15 cellular contexts compared by ENCODE assay signal in the genomic region with DNA sequence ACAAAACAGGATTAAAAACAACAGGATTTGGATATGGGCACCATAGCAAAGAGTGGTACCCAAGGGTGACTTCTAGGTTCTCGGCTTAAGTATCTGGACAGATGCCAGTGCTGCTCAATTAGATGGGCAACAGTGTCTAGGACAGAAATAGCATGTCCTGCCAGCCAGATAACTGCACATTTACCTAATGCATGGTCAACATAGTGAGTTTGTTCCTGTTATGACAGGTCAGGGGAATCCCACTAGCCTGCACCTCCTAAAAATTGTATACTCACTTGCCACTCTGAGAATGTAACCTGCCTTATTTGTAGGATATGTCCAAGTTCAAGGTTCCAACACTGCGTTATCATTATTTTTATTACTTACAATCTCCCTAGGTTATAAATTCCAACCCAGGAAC.
A peak's percentile ranks its signal among the peaks of the same experiment; 100 is the strongest.
DNase-seq lines count a peak whose midpoint lies in the region; ATAC-seq and TF ChIP-seq lines count a peak whose summit lies in the region.
"Had no signal": no experiment of that assay in that cellular context is flagged by ENCODE, and none has a peak within 500 bp of the region (broad histone marks: within the 10 kb centered on the region; RNA-seq: fewer than 3 reads in every experiment).

No MANE protein-coding gene starts in this region.

- H3K9me3 Mint-ChIP-seq in GM23338 = no peaks in the 10 kb centered on the region
- H3K9me3 Mint-ChIP-seq: activated T-cell treated with anti-CD3 and anti-CD28 coated beads, Interleukin-2, amount 50 U/mL, for 24 hours; stimulated activated naive CD8-positive, alpha-beta T cell treated with anti-CD3 and anti-CD28 coated beads, Interleukin-15, Interleukin-2, amounts not matched to agents 100 ng/mL and 50 ng/mL, for 24 hours had no signal

- TF ChIP-seq CTCF in GM23338 (conservative IDR thresholded peaks at IDR 0.05; ENCODE audit: low read depth in 2 of 2) = no peak

- H3F3A ChIP-seq in GM23338 (replicated peaks; ENCODE audit: low read depth) = no peaks in the 10 kb centered on the region

- H3K4me2 ChIP-seq in GM23338 = no peak overlapping the region

- H2AFZ ChIP-seq in GM23338 = no peak overlapping the region; the same call in 1 of the 2 replicates

- H3K36me3 ChIP-seq in GM23338 (ENCODE audit: insufficient read depth) = no peaks in the 10 kb centered on the region
- H3K36me3 ChIP-seq: HAP-1 had no signal

- no peak overlapping the region for H3K4me3 ChIP-seq in GM23338
- H3K4me3 ChIP-seq: HAP-1, K562 had no signal

- H3K4me3 Mint-ChIP-seq in GM23338 = no peak overlapping the region
- H3K4me3 Mint-ChIP-seq: activated T-cell treated with anti-CD3 and anti-CD28 coated beads, Interleukin-2, amount 50 U/mL, for 24 hours; stimulated activated naive CD8-positive, alpha-beta T cell treated with anti-CD3 and anti-CD28 coated beads, Interleukin-15, Interleukin-2, amounts not matched to agents 100 ng/mL and 50 ng/mL, for 24 hours had no signal

- no peaks in the 10 kb centered on the region for H3K27me3 ChIP-seq in GM23338 (ENCODE audit: insufficient read depth)

- H3K27ac Mint-ChIP-seq in GM23338 = no peak overlapping the region
- H3K27ac Mint-ChIP-seq: activated T-cell treated with anti-CD3 and anti-CD28 coated beads, Interleukin-2, amount 50 U/mL, for 24 hours had no signal

- H3K9me2 ChIP-seq in GM23338 (ENCODE audit: insufficient read depth) = no peaks in the 10 kb centered on the region

- peaks cover 15% of the 10 kb centered on the region for H3K4me1 ChIP-seq in GM23338 (ENCODE audit: insufficient read depth)
- H3K4me1 ChIP-seq: HAP-1 had no signal

- H3K27ac ChIP-seq in GM23338 (ENCODE audit: low read depth) = no peak overlapping the region
- H3K27ac ChIP-seq: VCaP had no signal

- no peaks in the 10 kb centered on the region for H4K20me1 ChIP-seq in GM23338 (replicated peaks; ENCODE audit: insufficient read depth)

- peak; percentile 28 for DNase-seq in COLO668 (lab: John Stamatoyannopoulos, UW; ENCODE audit: unreplicated experiment)
- DNase-seq in GM23338 (ENCODE audit: low spot score) = no peak
- no peak for DNase-seq in cerebellar cortex (ENCODE audit: low spot score)
- DNase-seq: activated T-cell treated with anti-CD3 and anti-CD28 coated beads, Interleukin-2, amount 50 U/mL, for 24 hours; mesenchymal stem cell; stimulated activated CD4-positive, alpha-beta T cell treated with anti-CD3 and anti-CD28 coated beads, Interleukin-2, amount 100 ng/mL, for 24 hours had no signal

- peaks cover 25% of the 10 kb centered on the region for H3K4me1 Mint-ChIP-seq in GM23338

- peak; percentile 89 for ATAC-seq in GM18867 (IDR thresholded peaks at IDR 0.05; ENCODE audit: unreplicated experiment)
- ATAC-seq in GM21619 (IDR thresholded peaks at IDR 0.05; ENCODE audit: unreplicated experiment) = peak; percentile 84
- ATAC-seq in HG03135 (IDR thresholded peaks at IDR 0.05; ENCODE audit: unreplicated experiment) = peak; percentile 70
- ATAC-seq in GM19324 (IDR thresholded peaks at IDR 0.05; ENCODE audit: low FRiP score, unreplicated experiment) = no peak
- ATAC-seq in esophagus mucosa = no peak
- ATAC-seq in GM23338 = no peak
- ATAC-seq: K562 had no signal

- no peaks in the 10 kb centered on the region for H3K27me3 Mint-ChIP-seq in GM23338 (ENCODE audit: insufficient read depth, low read depth, poor library complexity)

- no peaks in the 10 kb centered on the region for H3K79me2 ChIP-seq in GM23338 (replicated peaks; ENCODE audit: insufficient read depth)

- H3K36me3 Mint-ChIP-seq in GM23338 (ENCODE audit: low read depth) = no peaks in the 10 kb centered on the region

TF ChIP-seq in GM23338, 12 proteins besides CTCF, POLR2A, EP300 and RAD21 (continues in another document):
- TF ChIP-seq EZH2 (IDR thresholded peaks at IDR 0.05; ENCODE audit: low read depth, unreplicated experiment) (no peak), EZH2phosphoT487 (IDR thresholded peaks at IDR 0.05; ENCODE audit: unreplicated experiment) (no peak), POLR2AphosphoS5 (IDR thresholded peaks at IDR 0.05; ENCODE audit: low read depth) (no peak)
- TF ChIP-seq, protein P1, sequence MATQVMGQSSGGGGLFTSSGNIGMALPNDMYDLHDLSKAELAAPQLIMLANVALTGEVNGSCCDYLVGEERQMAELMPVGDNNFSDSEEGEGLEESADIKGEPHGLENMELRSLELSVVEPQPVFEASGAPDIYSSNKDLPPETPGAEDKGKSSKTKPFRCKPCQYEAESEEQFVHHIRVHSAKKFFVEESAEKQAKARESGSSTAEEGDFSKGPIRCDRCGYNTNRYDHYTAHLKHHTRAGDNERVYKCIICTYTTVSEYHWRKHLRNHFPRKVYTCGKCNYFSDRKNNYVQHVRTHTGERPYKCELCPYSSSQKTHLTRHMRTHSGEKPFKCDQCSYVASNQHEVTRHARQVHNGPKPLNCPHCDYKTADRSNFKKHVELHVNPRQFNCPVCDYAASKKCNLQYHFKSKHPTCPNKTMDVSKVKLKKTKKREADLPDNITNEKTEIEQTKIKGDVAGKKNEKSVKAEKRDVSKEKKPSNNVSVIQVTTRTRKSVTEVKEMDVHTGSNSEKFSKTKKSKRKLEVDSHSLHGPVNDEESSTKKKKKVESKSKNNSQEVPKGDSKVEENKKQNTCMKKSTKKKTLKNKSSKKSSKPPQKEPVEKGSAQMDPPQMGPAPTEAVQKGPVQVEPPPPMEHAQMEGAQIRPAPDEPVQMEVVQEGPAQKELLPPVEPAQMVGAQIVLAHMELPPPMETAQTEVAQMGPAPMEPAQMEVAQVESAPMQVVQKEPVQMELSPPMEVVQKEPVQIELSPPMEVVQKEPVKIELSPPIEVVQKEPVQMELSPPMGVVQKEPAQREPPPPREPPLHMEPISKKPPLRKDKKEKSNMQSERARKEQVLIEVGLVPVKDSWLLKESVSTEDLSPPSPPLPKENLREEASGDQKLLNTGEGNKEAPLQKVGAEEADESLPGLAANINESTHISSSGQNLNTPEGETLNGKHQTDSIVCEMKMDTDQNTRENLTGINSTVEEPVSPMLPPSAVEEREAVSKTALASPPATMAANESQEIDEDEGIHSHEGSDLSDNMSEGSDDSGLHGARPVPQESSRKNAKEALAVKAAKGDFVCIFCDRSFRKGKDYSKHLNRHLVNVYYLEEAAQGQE (IDR thresholded peaks at IDR 0.05; ENCODE audit: unreplicated experiment) = no peak
- TF ChIP-seq, protein P2, sequence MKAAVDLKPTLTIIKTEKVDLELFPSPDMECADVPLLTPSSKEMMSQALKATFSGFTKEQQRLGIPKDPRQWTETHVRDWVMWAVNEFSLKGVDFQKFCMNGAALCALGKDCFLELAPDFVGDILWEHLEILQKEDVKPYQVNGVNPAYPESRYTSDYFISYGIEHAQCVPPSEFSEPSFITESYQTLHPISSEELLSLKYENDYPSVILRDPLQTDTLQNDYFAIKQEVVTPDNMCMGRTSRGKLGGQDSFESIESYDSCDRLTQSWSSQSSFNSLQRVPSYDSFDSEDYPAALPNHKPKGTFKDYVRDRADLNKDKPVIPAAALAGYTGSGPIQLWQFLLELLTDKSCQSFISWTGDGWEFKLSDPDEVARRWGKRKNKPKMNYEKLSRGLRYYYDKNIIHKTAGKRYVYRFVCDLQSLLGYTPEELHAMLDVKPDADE (IDR thresholded peaks at IDR 0.05) = no peak

Comparison
In these comparisons a context has a peak if more than half of its experiments do, and no peak if none do; other contexts are left out.
1. ATAC-seq: peak in GM18867 (single experiment), GM21619 (single experiment) and HG03135 (single experiment); none in GM19324 (single experiment), esophagus mucosa (single experiment) and GM23338 (single experiment).